ENCODE assay signal across 1 cellular context in the genomic region with DNA sequence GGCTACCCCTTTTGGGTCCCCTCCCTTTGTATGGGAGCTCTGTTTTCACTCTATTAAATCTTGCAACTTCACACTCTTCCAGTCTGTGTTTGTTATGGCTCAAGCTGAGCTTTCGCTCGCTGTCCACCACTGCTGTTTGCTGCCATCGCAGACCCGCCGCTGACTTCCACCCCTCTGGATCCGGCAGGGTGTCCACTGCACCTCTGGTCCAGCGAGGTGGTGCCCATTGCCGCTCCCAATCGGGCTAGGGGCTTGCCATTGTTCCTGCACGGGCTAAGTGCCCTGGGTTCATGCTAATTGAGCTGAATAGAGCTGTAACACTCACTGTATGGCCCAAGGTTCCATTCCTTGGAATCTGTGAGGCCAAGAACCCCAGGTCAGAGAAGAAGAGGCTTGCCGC. TPM values are rescaled to one million over a fixed set of nuclear protein-coding genes. Genes with fewer than 3 reads are reported as not detected.
"Had no signal": no experiment of that assay in that cellular context is flagged by ENCODE, and none has a peak within 500 bp of the region (broad histone marks: within the 10 kb centered on the region; RNA-seq: fewer than 3 reads in every experiment).

No MANE protein-coding gene starts in this region.

RNA-seq across cellular contexts. Expression of gene SLC16A10, which starts 43.7 kb away (rescaled TPM):
- total RNA-seq: IMR-90 had no signal
- polyA plus RNA-seq: IMR-90 had no signal
